ENCODE assay signal across 25 cellular contexts in genomic region chr5:132680780-132681475, GRCh38. TPM values are rescaled to one million over a fixed set of nuclear protein-coding genes. Genes with fewer than 3 reads are reported as not detected.
DNase-seq lines count a peak whose midpoint lies in the region; ATAC-seq and TF ChIP-seq lines count a peak whose summit lies in the region.
"Had no signal": no experiment of that assay in that cellular context is flagged by ENCODE, and none has a peak within 500 bp of the region (broad histone marks: within the 10 kb centered on the region; RNA-seq: fewer than 3 reads in every experiment).

No MANE protein-coding gene starts in this region.

- H3K4me3 Mint-ChIP-seq in activated CD8-positive, alpha-beta T cell treated with anti-CD3 and anti-CD28 coated beads, Interleukin-2, amount 10 ng/mL, durations not matched to agents 7 days and 5 days = no peak overlapping the region
- H3K4me3 Mint-ChIP-seq in activated CD8-positive, alpha-beta T cell treated with anti-CD3 and anti-CD28 coated beads for 36 hours = no peak overlapping the region
- H3K4me3 Mint-ChIP-seq in memory B cell = no peak overlapping the region
- H3K4me3 Mint-ChIP-seq in stimulated activated naive B cell treated with anti-CD40 and anti-IgM and Interleukin-4, amounts not matched to agents 10 μg/mL and 1 μg/mL and 100 μg/mL, for 72 hours = no peak overlapping the region
- H3K4me3 Mint-ChIP-seq: CD8-positive, alpha-beta T cell had no signal

- no peaks in the 10 kb centered on the region for H3K27me3 ChIP-seq in OCI-LY1 (ENCODE audit: insufficient read depth, low read length)
- H3K27me3 ChIP-seq: Peyer's patch had no signal

- no peak overlapping the region for H3K4me3 ChIP-seq in OCI-LY1 (ENCODE audit: low read depth, low read length, poor library complexity, severe bottlenecking)
- H3K4me3 ChIP-seq: Peyer's patch had no signal

- peak overlapping the region; percentile 39 for H3K27ac ChIP-seq in OCI-LY1 (ENCODE audit: low read depth, low read length, poor library complexity, severe bottlenecking)
- H3K27ac ChIP-seq: 22Rv1, KMS-11, Peyer's patch had no signal

- H4K20me1 ChIP-seq in OCI-LY1 (ENCODE audit: insufficient read depth, low read length) = no peaks in the 10 kb centered on the region

- H3K36me3 Mint-ChIP-seq in activated CD8-positive, alpha-beta T cell treated with anti-CD3 and anti-CD28 coated beads, Interleukin-2, amount 10 ng/mL, durations not matched to agents 7 days and 5 days (ENCODE audit: low read depth) = no peaks in the 10 kb centered on the region
- H3K36me3 Mint-ChIP-seq in activated CD8-positive, alpha-beta T cell treated with anti-CD3 and anti-CD28 coated beads for 36 hours (ENCODE audit: low read depth) = no peaks in the 10 kb centered on the region
- no peaks in the 10 kb centered on the region for H3K36me3 Mint-ChIP-seq in memory B cell
- H3K36me3 Mint-ChIP-seq in stimulated activated naive B cell treated with anti-CD40 and anti-IgM and Interleukin-4, amounts not matched to agents 10 μg/mL and 1 μg/mL and 100 μg/mL, for 72 hours = peaks cover 0 to 5% of the 10 kb centered on the region in 2 donors
- H3K36me3 Mint-ChIP-seq: CD8-positive, alpha-beta T cell had no signal

- H3K27ac Mint-ChIP-seq in activated CD8-positive, alpha-beta T cell treated with anti-CD3 and anti-CD28 coated beads, Interleukin-2, amount 10 ng/mL, durations not matched to agents 7 days and 5 days = no peak overlapping the region
- H3K27ac Mint-ChIP-seq in activated CD8-positive, alpha-beta T cell treated with anti-CD3 and anti-CD28 coated beads for 36 hours = no peak overlapping the region
- H3K27ac Mint-ChIP-seq in memory B cell = peak overlapping the region; percentile 29
- H3K27ac Mint-ChIP-seq in stimulated activated naive B cell treated with anti-CD40 and anti-IgM and Interleukin-4, amounts not matched to agents 10 μg/mL and 1 μg/mL and 100 μg/mL, for 72 hours = peak overlapping the region; percentile 73
- H3K27ac Mint-ChIP-seq: CD8-positive, alpha-beta T cell had no signal

- no peaks in the 10 kb centered on the region for H3K27me3 Mint-ChIP-seq in activated CD8-positive, alpha-beta T cell treated with anti-CD3 and anti-CD28 coated beads, Interleukin-2, amount 10 ng/mL, durations not matched to agents 7 days and 5 days (ENCODE audit: low read depth)
- H3K27me3 Mint-ChIP-seq in activated CD8-positive, alpha-beta T cell treated with anti-CD3 and anti-CD28 coated beads for 36 hours = no peaks in the 10 kb centered on the region
- H3K27me3 Mint-ChIP-seq in memory B cell = peaks cover 2% of the 10 kb centered on the region
- H3K27me3 Mint-ChIP-seq in stimulated activated naive B cell treated with anti-CD40 and anti-IgM and Interleukin-4, amounts not matched to agents 10 μg/mL and 1 μg/mL and 100 μg/mL, for 72 hours = peaks cover 0 to 6% of the 10 kb centered on the region in 2 donors

- no peaks in the 10 kb centered on the region for H3K9me3 Mint-ChIP-seq in activated CD8-positive, alpha-beta T cell treated with anti-CD3 and anti-CD28 coated beads, Interleukin-2, amount 10 ng/mL, durations not matched to agents 7 days and 5 days (ENCODE audit: insufficient read depth)
- H3K9me3 Mint-ChIP-seq in activated CD8-positive, alpha-beta T cell treated with anti-CD3 and anti-CD28 coated beads for 36 hours = no peaks in the 10 kb centered on the region
- no peaks in the 10 kb centered on the region for H3K9me3 Mint-ChIP-seq in memory B cell
- H3K9me3 Mint-ChIP-seq in stimulated activated naive B cell treated with anti-CD40 and anti-IgM and Interleukin-4, amounts not matched to agents 10 μg/mL and 1 μg/mL and 100 μg/mL, for 72 hours = no peaks in the 10 kb centered on the region
- H3K9me3 Mint-ChIP-seq: CD8-positive, alpha-beta T cell had no signal

- no peaks in the 10 kb centered on the region for H3K79me2 ChIP-seq in OCI-LY1 (ENCODE audit: insufficient read depth, low read length)

- H2AFZ ChIP-seq in OCI-LY1 (ENCODE audit: low read length) = no peak overlapping the region

- intact Hi-C loops in activated CD8-positive, alpha-beta T cell treated with anti-CD3 and anti-CD28 coated beads for 36 hours (cut with micrococcal nuclease) = no loop called here

- no peak overlapping the region for H3K4me2 ChIP-seq in OCI-LY1 (ENCODE audit: low read length)
- H3K4me2 ChIP-seq: KMS-11 had no signal

- TF ChIP-seq CTCF in activated CD8-positive, alpha-beta T cell treated with anti-CD3 and anti-CD28 coated beads for 36 hours (IDR thresholded peaks at IDR 0.05) = no peak
- TF ChIP-seq CTCF in OCI-LY1 (IDR thresholded peaks at IDR 0.05; ENCODE audit: low read length) = no peak

- H3K4me1 Mint-ChIP-seq in activated CD8-positive, alpha-beta T cell treated with anti-CD3 and anti-CD28 coated beads, Interleukin-2, amount 10 ng/mL, durations not matched to agents 7 days and 5 days (ENCODE audit: low read depth) = peaks cover 31% of the 10 kb centered on the region
- peaks cover 20% of the 10 kb centered on the region for H3K4me1 Mint-ChIP-seq in activated CD8-positive, alpha-beta T cell treated with anti-CD3 and anti-CD28 coated beads for 36 hours (ENCODE audit: low read depth)
- peaks cover 10% of the 10 kb centered on the region for H3K4me1 Mint-ChIP-seq in memory B cell
- peaks cover 27 to 39% of the 10 kb centered on the region in 2 donors for H3K4me1 Mint-ChIP-seq in stimulated activated naive B cell treated with anti-CD40 and anti-IgM and Interleukin-4, amounts not matched to agents 10 μg/mL and 1 μg/mL and 100 μg/mL, for 72 hours

- ATAC-seq in activated CD8-positive, alpha-beta T cell treated with anti-CD3 and anti-CD28 coated beads, Interleukin-2, amount 10 ng/mL, durations not matched to agents 7 days and 5 days = no peak
- no peak for ATAC-seq in activated CD8-positive, alpha-beta T cell treated with anti-CD3 and anti-CD28 coated beads for 36 hours
- ATAC-seq in memory B cell (ENCODE audit: low read depth) (no peak), GM21381 (IDR thresholded peaks at IDR 0.05; ENCODE audit: unreplicated experiment) (no peak)
- no peak for ATAC-seq in stimulated activated naive B cell treated with anti-CD40 and anti-IgM and Interleukin-4, amounts not matched to agents 10 μg/mL and 1 μg/mL and 100 μg/mL, for 72 hours (replicated peaks)
- ATAC-seq: CD8-positive, alpha-beta T cell; SK-N-SH treated with all-trans-retinoic acid at 6 μM for 48 hours had no signal

- no peak overlapping the region for H3K9ac ChIP-seq in OCI-LY1 (ENCODE audit: low read length)
- H3K9ac ChIP-seq: KMS-11 had no signal

- POLR2A ChIA-PET in activated CD8-positive, alpha-beta T cell treated with anti-CD3 and anti-CD28 coated beads, Interleukin-2, amount 10 ng/mL, durations not matched to agents 7 days and 5 days (lab: Charles Lee) = no interaction called here
- POLR2A ChIA-PET in activated CD8-positive, alpha-beta T cell treated with anti-CD3 and anti-CD28 coated beads for 36 hours (lab: Charles Lee) = no interaction called here
- POLR2A ChIA-PET in HEK293T (lab: Yijun Ruan, JAX) = no interaction called here

- no peaks in the 10 kb centered on the region for H3K9me3 ChIP-seq in OCI-LY1 (ENCODE audit: low read length)
- H3K9me3 ChIP-seq: Peyer's patch had no signal

- peaks cover 28% of the 10 kb centered on the region for H3K4me1 ChIP-seq in OCI-LY1 (ENCODE audit: insufficient read depth, low read length, severe bottlenecking)

- H3F3A ChIP-seq in OCI-LY1 (ENCODE audit: insufficient read depth, low read length) = no peaks in the 10 kb centered on the region

- H3K36me3 ChIP-seq in OCI-LY1 (ENCODE audit: insufficient read depth, low read length) = no peaks in the 10 kb centered on the region
- H3K36me3 ChIP-seq: Peyer's patch had no signal

- DNase-seq in activated CD8-positive, alpha-beta T cell treated with anti-CD3 and anti-CD28 coated beads, Interleukin-2, amount 10 ng/mL, durations not matched to agents 7 days and 5 days = peak; percentile 13
- no peak for DNase-seq in activated CD8-positive, alpha-beta T cell treated with anti-CD3 and anti-CD28 coated beads for 36 hours
- DNase-seq in memory B cell (ENCODE audit: low spot score in 2 of 2) (no peak), HUDEP-2 (lab: John Stamatoyannopoulos, UW; ENCODE audit: unreplicated experiment in 76 of 76) (no peak), HEK293T (ENCODE audit: extremely low spot score) (no peak)
- DNase-seq in stimulated activated naive B cell treated with anti-CD40 and anti-IgM and Interleukin-4, amounts not matched to agents 10 μg/mL and 1 μg/mL and 100 μg/mL, for 72 hours = no peak
- DNase-seq: ACHN; C1 segment of cervical spinal cord; H7; NCI-H1092 treated with DMSO at 0.1 percent for 48 hours; NCI-H146; NCI-H2029 treated with DMSO at 0.1 percent for 48 hours; NCI-H226; NCI-H510A treated with DMSO at 0.1 percent for 48 hours; NCI-H774; NK-92 treated with Interleukin-12 subunit alpha and Interleukin-12 subunit beta, amount 100 ng/mL, for 24 hours; Peyer's patch had no signal

- CTCF ChIA-PET in activated CD8-positive, alpha-beta T cell treated with anti-CD3 and anti-CD28 coated beads, Interleukin-2, amount 10 ng/mL, durations not matched to agents 7 days and 5 days (lab: Charles Lee) = no interaction called here
- CTCF ChIA-PET in activated CD8-positive, alpha-beta T cell treated with anti-CD3 and anti-CD28 coated beads for 36 hours (lab: Charles Lee) = no interaction called here
- CTCF ChIA-PET in HEK293T (lab: Yijun Ruan, JAX) = no interaction called here

- H3K9me2 ChIP-seq in OCI-LY1 (ENCODE audit: low read depth, low read length) = no peaks in the 10 kb centered on the region

TF ChIP-seq in HEK293T, 16 proteins besides CTCF, POLR2A, EP300 and RAD21 (continues in another document):
- TF ChIP-seq SUZ12 (IDR thresholded peaks at IDR 0.05) = no peak
- TF ChIP-seq L3MBTL2 (conservative IDR thresholded peaks at IDR 0.05) = no peak
- TF ChIP-seq BHLHE40 (IDR thresholded peaks at IDR 0.05; ENCODE audit: borderline replicate concordance) = no peak
- no peak for TF ChIP-seq ZNF384 (IDR thresholded peaks at IDR 0.05)
- no peak for TF ChIP-seq NFRKB (IDR thresholded peaks at IDR 0.05)
- TF ChIP-seq CTBP1 (IDR thresholded peaks at IDR 0.05; ENCODE audit: borderline replicate concordance) = no peak
- no peak for TF ChIP-seq FOXK2 (IDR thresholded peaks at IDR 0.05)
- no peak for TF ChIP-seq HDGF (IDR thresholded peaks at IDR 0.05; ENCODE audit: borderline replicate concordance)
- no peak for TF ChIP-seq LEF1 (IDR thresholded peaks at IDR 0.05; ENCODE audit: borderline replicate concordance)
- no peak for TF ChIP-seq ELF4 (IDR thresholded peaks at IDR 0.05)

RNA-seq across cellular contexts. Expression of gene IL4, which starts 7.1 kb away (rescaled TPM):
- not detected for total RNA-seq in activated CD8-positive, alpha-beta T cell treated with anti-CD3 and anti-CD28 coated beads, Interleukin-2, amount 10 ng/mL, durations not matched to agents 7 days and 5 days
- total RNA-seq in activated CD8-positive, alpha-beta T cell treated with anti-CD3 and anti-CD28 coated beads for 36 hours = 1 to 10 TPM in 1 of 2 experiments, under 1 TPM in 1; 0.72 to 1.4 TPM
- total RNA-seq: CD8-positive, alpha-beta T cell; Daoy; H7; OCI-LY7; Peyer's patch had no signal

RNA-seq across cellular contexts. Expression of gene IL13, which starts 23.0 kb away (rescaled TPM):
- 1 to 10 TPM; 1.4 to 1.6 TPM for total RNA-seq in activated CD8-positive, alpha-beta T cell treated with anti-CD3 and anti-CD28 coated beads, Interleukin-2, amount 10 ng/mL, durations not matched to agents 7 days and 5 days
- 1 to 10 TPM; 4.8 to 6.5 TPM for total RNA-seq in activated CD8-positive, alpha-beta T cell treated with anti-CD3 and anti-CD28 coated beads for 36 hours
- total RNA-seq: CD8-positive, alpha-beta T cell; Daoy; H7; OCI-LY7; Peyer's patch had no signal

RNA-seq across cellular contexts. Expression of gene KIF3A, which starts 56.4 kb away (rescaled TPM):
- 10 to 100 TPM; 14.0 to 15.7 TPM for total RNA-seq in activated CD8-positive, alpha-beta T cell treated with anti-CD3 and anti-CD28 coated beads, Interleukin-2, amount 10 ng/mL, durations not matched to agents 7 days and 5 days
- 10 to 100 TPM; 16.4 to 17.0 TPM for total RNA-seq in activated CD8-positive, alpha-beta T cell treated with anti-CD3 and anti-CD28 coated beads for 36 hours

Comparison
In these comparisons a context has a peak if more than half of its experiments do, and no peak if none do; other contexts are left out.
1. H3K27ac Mint-ChIP-seq: peak in memory B cell (single experiment) and stimulated activated naive B cell treated with anti-CD40 and anti-IgM and Interleukin-4, amounts not matched to agents 10 μg/mL and 1 μg/mL and 100 μg/mL, for 72 hours (single experiment); none in activated CD8-positive, alpha-beta T cell treated with anti-CD3 and anti-CD28 coated beads, Interleukin-2, amount 10 ng/mL, durations not matched to agents 7 days and 5 days (single experiment) and activated CD8-positive, alpha-beta T cell treated with anti-CD3 and anti-CD28 coated beads for 36 hours (single experiment).